Comparison of ENCODE assay signal across 9 cellular contexts in genomic region chr1:33181906-33182305, GRCh38. TPM values are rescaled to one million over a fixed set of nuclear protein-coding genes. Genes with fewer than 3 reads are reported as not detected.
DNase-seq lines count a peak whose midpoint lies in the region; ATAC-seq, FAIRE-seq and TF ChIP-seq lines count a peak whose summit lies in the region.
"Had no signal": no experiment of that assay in that cellular context is flagged by ENCODE, and none has a peak within 500 bp of the region (broad histone marks: within the 10 kb centered on the region; RNA-seq: fewer than 3 reads in every experiment).

Gene TRIM62 (minus strand): TSS chr1:33182043. CDS start chr1:33181432, 611 bp downstream.

- H3K27me3 ChIP-seq in CD4-positive, CD25-positive, alpha-beta regulatory T cell (ENCODE audit: control insufficient read depth, insufficient read depth, low read length), result peaks cover 15% of the 10 kb centered on the region
- H3K27me3 ChIP-seq in Loucy (ENCODE audit: insufficient read depth, low read length, poor library complexity, severe bottlenecking), result no peaks in the 10 kb centered on the region
- no peaks in the 10 kb centered on the region for H3K27me3 ChIP-seq in SJCRH30
- no peaks in the 10 kb centered on the region for H3K27me3 ChIP-seq in neuronal stem cell (ENCODE audit: control insufficient read depth in 3 of 3, insufficient read depth in 3 of 3, low read depth in 1 of 3, low read length in 3 of 3)
- H3K27me3 ChIP-seq in subcutaneous abdominal adipose tissue (ENCODE audit: control insufficient read depth in 5 of 5, insufficient read depth in 4 of 5, low read length in 5 of 5), result peaks cover 0 to 4% (median 0%) of the 10 kb centered on the region in 5 donors

- TF ChIP-seq CTCF in Loucy (conservative IDR thresholded peaks at IDR 0.05; ENCODE audit: low read length), result no peak

- H3K4me1 Mint-ChIP-seq in CD4-positive, CD25-positive, alpha-beta regulatory T cell, result peaks cover 9 to 35% (median 24%) of the 10 kb centered on the region in 4 donors

- H3K4ac ChIP-seq in neuronal stem cell (ENCODE audit: low read length), result no peak within 1 kb of the TSS

- no peaks in the 10 kb centered on the region for H3K9me3 ChIP-seq in CD4-positive, CD25-positive, alpha-beta regulatory T cell (ENCODE audit: control insufficient read depth in 2 of 2, low read length in 2 of 2)
- H3K9me3 ChIP-seq in Loucy (ENCODE audit: insufficient read depth, low read depth, low read length) (no peaks in the 10 kb centered on the region), SJCRH30 (replicated peaks) (no peaks in the 10 kb centered on the region), neuronal stem cell (replicated peaks in 1 of 2; ENCODE audit: control insufficient read depth in 2 of 2, insufficient read depth in 1 of 2, low read depth in 1 of 2, low read length in 2 of 2) (no peaks in the 10 kb centered on the region), subcutaneous abdominal adipose tissue (ENCODE audit: control insufficient read depth in 5 of 5, low read length in 5 of 5) (no peaks in the 10 kb centered on the region)

- H3K4me1 ChIP-seq in CD4-positive, CD25-positive, alpha-beta regulatory T cell (ENCODE audit: control insufficient read depth, insufficient read depth, low read length, poor library complexity, severe bottlenecking), result peaks cover 21% of the 10 kb centered on the region
- peaks cover 31% of the 10 kb centered on the region for H3K4me1 ChIP-seq in Loucy (ENCODE audit: insufficient read depth, low read length, poor library complexity, severe bottlenecking)
- H3K4me1 ChIP-seq in SJCRH30, result peaks cover 37% of the 10 kb centered on the region
- peaks cover 17 to 23% of the 10 kb centered on the region in 2 donors for H3K4me1 ChIP-seq in neuronal stem cell (ENCODE audit: control insufficient read depth in 2 of 2, insufficient read depth in 1 of 2, low read depth in 1 of 2, low read length in 2 of 2)
- peaks cover 0 to 25% (median 25%) of the 10 kb centered on the region in 5 donors for H3K4me1 ChIP-seq in subcutaneous abdominal adipose tissue (ENCODE audit: control insufficient read depth in 5 of 5, insufficient read depth in 5 of 5, low read length in 5 of 5)

- H2BK5ac ChIP-seq in neuronal stem cell (ENCODE audit: low read length), result peak within 1 kb of the TSS; percentile 63

- peak within 1 kb of the TSS; percentile 98 for H3K23ac ChIP-seq in neuronal stem cell (ENCODE audit: low read depth, low read length, poor library complexity)

- FAIRE-seq in frontal cortex (lab: Jason Lieb, UNC), result no peak
- FAIRE-seq: colon had no signal

- H3K36me3 Mint-ChIP-seq in CD4-positive, CD25-positive, alpha-beta regulatory T cell, result no peaks in the 10 kb centered on the region

- peak within 1 kb of the TSS; percentile 60 for H2BK15ac ChIP-seq in neuronal stem cell (ENCODE audit: low read length)

- H3K9me2 ChIP-seq in Loucy (replicated peaks; ENCODE audit: low read depth, low read length), result no peaks in the 10 kb centered on the region

- peaks cover 29% of the 10 kb centered on the region for H3K27me3 Mint-ChIP-seq in CD4-positive, CD25-positive, alpha-beta regulatory T cell

- no peak within 1 kb of the TSS for H4K8ac ChIP-seq in neuronal stem cell (ENCODE audit: low read depth, low read length)

- no peaks in the 10 kb centered on the region for H3K36me3 ChIP-seq in CD4-positive, CD25-positive, alpha-beta regulatory T cell (ENCODE audit: control insufficient read depth, insufficient read depth, low read length)
- no peaks in the 10 kb centered on the region for H3K36me3 ChIP-seq in Loucy (ENCODE audit: insufficient read depth, low read length)
- peaks cover 6% of the 10 kb centered on the region; the same call in 1 of the 2 replicates for H3K36me3 ChIP-seq in SJCRH30
- peaks cover 0 to 29% of the 10 kb centered on the region in 2 donors for H3K36me3 ChIP-seq in neuronal stem cell (replicated peaks in 1 of 2; ENCODE audit: control insufficient read depth in 2 of 2, insufficient read depth in 2 of 2, low read length in 2 of 2)
- no peaks in the 10 kb centered on the region for H3K36me3 ChIP-seq in subcutaneous abdominal adipose tissue (ENCODE audit: control insufficient read depth in 5 of 5, insufficient read depth in 5 of 5, low read length in 5 of 5)

- H3F3A ChIP-seq in Loucy (ENCODE audit: low read depth), result no peaks in the 10 kb centered on the region

- peak; percentile 70 to 77 (median 75) for DNase-seq in CD4-positive, CD25-positive, alpha-beta regulatory T cell
- DNase-seq in SJCRH30 (peak; percentile 96 to 97), frontal cortex (ENCODE audit: low spot score in 2 of 2) (peak; percentile 95 to 96), neuronal stem cell (ENCODE audit: low spot score) (peak; percentile 90)
- DNase-seq in activated gamma-delta T cell treated with anti-CD3 and anti-CD28 coated beads, Interleukin-2, amount 50 U/mL, for 16 hours (ENCODE audit: low read depth), result peak; percentile 70

- H3K79me1 ChIP-seq in neuronal stem cell (ENCODE audit: low read depth, low read length), result no peaks in the 10 kb centered on the region

- WGBS in neuronal stem cell (ENCODE audit: extremely low coverage in 2 of 2, insufficient read length in 2 of 2, insufficient replicate concordance in 1 of 2), 2 donors, result no CpG with 5 or more reads among the region's 35 CpGs

- peak within 1 kb of the TSS; percentile 55 for H3K4me3 ChIP-seq in CD4-positive, CD25-positive, alpha-beta regulatory T cell (ENCODE audit: low read depth, low read length)
- peak within 1 kb of the TSS; percentile 85 for H3K4me3 ChIP-seq in Loucy (ENCODE audit: low read length, poor library complexity, severe bottlenecking)
- peak within 1 kb of the TSS; percentile 87 for H3K4me3 ChIP-seq in SJCRH30
- peak within 1 kb of the TSS; percentile 81 to 92 for H3K4me3 ChIP-seq in neuronal stem cell (ENCODE audit: low read length in 2 of 2)
- peak within 1 kb of the TSS; percentile 57 to 85 (median 80) for H3K4me3 ChIP-seq in subcutaneous abdominal adipose tissue (ENCODE audit: low read depth in 1 of 5, low read length in 5 of 5)

- H3K79me2 ChIP-seq in Loucy (ENCODE audit: insufficient read depth, low read length), result no peaks in the 10 kb centered on the region

- peak; percentile 50 to 71 for ATAC-seq in CD4-positive, CD25-positive, alpha-beta regulatory T cell (ENCODE audit: low read depth in 2 of 2)
- ATAC-seq in GM21528 (IDR thresholded peaks at IDR 0.05; ENCODE audit: low FRiP score, unreplicated experiment), result peak; percentile 62

- H3K9me3 Mint-ChIP-seq in CD4-positive, CD25-positive, alpha-beta regulatory T cell, result no peaks in the 10 kb centered on the region

- H3K27ac Mint-ChIP-seq in CD4-positive, CD25-positive, alpha-beta regulatory T cell, result peak within 1 kb of the TSS; percentile 24 to 91 (median 86)

- H3K27ac ChIP-seq in CD4-positive, CD25-positive, alpha-beta regulatory T cell (ENCODE audit: insufficient read depth, low read length, poor library complexity, severe bottlenecking), result peak within 1 kb of the TSS; percentile 65
- H3K27ac ChIP-seq in SJCRH30, result peak within 1 kb of the TSS; percentile 78
- H3K27ac ChIP-seq in neuronal stem cell (replicated peaks; ENCODE audit: low read length), result no peak within 1 kb of the TSS
- H3K27ac ChIP-seq in subcutaneous abdominal adipose tissue (ENCODE audit: low read depth, low read length), result no peak within 1 kb of the TSS

- no peak within 1 kb of the TSS for H2AK5ac ChIP-seq in neuronal stem cell (ENCODE audit: low read depth, low read length)

- H4K20me1 ChIP-seq in Loucy (ENCODE audit: insufficient read depth, low read length, poor library complexity, severe bottlenecking), result peaks cover 6% of the 10 kb centered on the region

- H3K4me3 Mint-ChIP-seq in CD4-positive, CD25-positive, alpha-beta regulatory T cell, result peak within 1 kb of the TSS; percentile 88 to 94 (median 92)

- H3K4me2 ChIP-seq in Loucy (ENCODE audit: low read depth, low read length, poor library complexity, severe bottlenecking), result peak within 1 kb of the TSS; percentile 85
- peak within 1 kb of the TSS; percentile 94 for H3K4me2 ChIP-seq in neuronal stem cell (ENCODE audit: insufficient read depth, low read length, poor library complexity, severe bottlenecking)

- H3K18ac ChIP-seq in neuronal stem cell (ENCODE audit: low read length), result peak within 1 kb of the TSS; percentile 93

- H3K14ac ChIP-seq in neuronal stem cell (ENCODE audit: low read length), result peak within 1 kb of the TSS; percentile 79

- H2AFZ ChIP-seq in Loucy (ENCODE audit: low read length) (peak within 1 kb of the TSS; percentile 83), neuronal stem cell (ENCODE audit: low read length) (peak within 1 kb of the TSS; percentile 88)

- peak within 1 kb of the TSS; percentile 67 for H3K9ac ChIP-seq in Loucy (ENCODE audit: low read depth, low read length, poor library complexity, severe bottlenecking)
- peak within 1 kb of the TSS; percentile 91 for H3K9ac ChIP-seq in neuronal stem cell (ENCODE audit: low read depth, low read length, poor library complexity)
- peak within 1 kb of the TSS in 3 of 5 donors; percentile 34 to 67 (median 54) for H3K9ac ChIP-seq in subcutaneous abdominal adipose tissue (ENCODE audit: low read length in 5 of 5)

- peak within 1 kb of the TSS; percentile 36 for H2BK12ac ChIP-seq in neuronal stem cell (ENCODE audit: low read length)

- H2BK120ac ChIP-seq in neuronal stem cell (ENCODE audit: low read depth, low read length), result no peak within 1 kb of the TSS

- no peak within 1 kb of the TSS for H4K91ac ChIP-seq in neuronal stem cell (ENCODE audit: low read depth, low read length, poor library complexity)

RNA-seq across cellular contexts. Expression of gene TRIM62, which starts in this region (rescaled TPM):
- 29.1 TPM for total RNA-seq in CD4-positive, CD25-positive, alpha-beta regulatory T cell
- 1 to 10 TPM; 5.6 to 7.5 (median 6.2) TPM for polyA plus RNA-seq in CD4-positive, CD25-positive, alpha-beta regulatory T cell
- 16.9 and 17.6 TPM in 2 replicates for total RNA-seq in SJCRH30 (2014; rRNA removed; shearing (Covaris generic))
- total RNA-seq in frontal cortex, result 3.3 TPM
- polyA plus RNA-seq in neuronal stem cell (2013, experiment 1 of 2), result 3.4 TPM
- 3.4 TPM for polyA plus RNA-seq in neuronal stem cell (2013, experiment 2 of 2)

Comparison
In these comparisons a context has a peak if more than half of its experiments do, and no peak if none do; other contexts are left out.
1. H3K27ac ChIP-seq: peak in CD4-positive, CD25-positive, alpha-beta regulatory T cell (single experiment) and SJCRH30 (single experiment); none in neuronal stem cell (single experiment) and subcutaneous abdominal adipose tissue (single experiment).
2. Peak in every context shown above with its lines, with median percentiles within 50 percentile points of each other: DNase-seq, H3K4me3 ChIP-seq and H3K9ac ChIP-seq.